Comparison of ENCODE assay signal across 9 cellular contexts in the genomic region with DNA sequence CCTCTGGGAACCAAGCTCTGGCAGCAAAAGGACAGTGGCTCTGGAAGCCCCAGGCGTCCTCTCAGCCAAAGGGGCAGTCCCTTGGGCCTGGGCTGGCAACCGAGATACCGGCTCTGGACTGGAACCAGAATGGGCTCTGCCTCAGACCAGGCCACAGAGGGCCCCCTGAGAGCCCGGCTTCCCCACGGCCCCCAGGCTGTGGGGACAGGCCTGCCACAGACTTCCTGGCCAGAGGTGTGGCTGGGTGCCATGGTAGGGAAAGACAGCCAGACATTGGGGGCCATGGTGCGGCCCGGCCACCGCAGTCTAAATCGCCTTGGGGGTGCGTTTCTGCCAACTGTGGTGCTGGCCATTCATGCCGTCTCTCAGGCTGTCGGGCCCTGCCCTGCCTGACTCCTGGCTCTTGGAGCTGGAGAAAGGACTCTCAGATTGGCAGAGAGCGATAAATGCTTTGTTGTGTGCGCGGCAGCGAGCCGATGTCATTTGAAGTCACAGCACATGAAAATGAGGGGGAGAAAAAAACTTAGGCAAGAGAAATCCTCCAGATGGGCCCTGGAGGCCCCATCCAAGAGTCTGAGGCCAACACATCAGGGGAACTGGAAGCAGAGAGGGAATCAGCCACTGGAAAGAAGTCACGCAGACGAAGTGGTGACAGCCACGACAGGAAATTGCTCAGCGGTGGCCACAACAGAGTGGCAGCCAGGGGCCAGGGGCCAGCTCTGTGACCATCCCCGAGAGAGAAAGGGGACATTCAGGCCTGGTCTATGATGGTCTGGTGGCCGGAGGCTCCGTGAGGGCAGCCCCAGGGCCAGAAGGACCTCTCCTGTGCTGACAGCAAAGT. TPM values are rescaled to one million over a fixed set of nuclear protein-coding genes. Genes with fewer than 3 reads are reported as not detected.
DNase-seq lines count a peak whose midpoint lies in the region; ATAC-seq and TF ChIP-seq lines count a peak whose summit lies in the region.
"Had no signal": no experiment of that assay in that cellular context is flagged by ENCODE, and none has a peak within 500 bp of the region (broad histone marks: within the 10 kb centered on the region; RNA-seq: fewer than 3 reads in every experiment).

No MANE protein-coding gene starts in this region.

- H3K36me3 ChIP-seq in MG63 = no peaks in the 10 kb centered on the region; the same call in 1 of the 2 replicates

- H3K4me3 ChIP-seq in HFF-Myc (replicated peaks; ENCODE audit: low read depth, low read length) (peak overlapping the region; percentile 20; the same call in 1 of the 2 replicates), skin epidermis (no peak overlapping the region), MG63 (no peak overlapping the region)

- peak overlapping the region; percentile 52 for H3K27ac Mint-ChIP-seq in activated naive CD8-positive, alpha-beta T cell treated with anti-CD3 and anti-CD28 coated beads for 36 hours

- H3K27me3 ChIP-seq in MG63 = no peaks in the 10 kb centered on the region

- no peak for ATAC-seq in HG03457 (IDR thresholded peaks at IDR 0.05; ENCODE audit: unreplicated experiment)
- ATAC-seq in GM18909 (IDR thresholded peaks at IDR 0.05; ENCODE audit: poor library complexity, unreplicated experiment) = no peak

- H3K4me1 Mint-ChIP-seq in activated naive CD8-positive, alpha-beta T cell treated with anti-CD3 and anti-CD28 coated beads for 36 hours = peaks cover 48% of the 10 kb centered on the region

- H3K4me3 Mint-ChIP-seq in activated naive CD8-positive, alpha-beta T cell treated with anti-CD3 and anti-CD28 coated beads for 36 hours = no peak overlapping the region

- H3K9me3 Mint-ChIP-seq in activated naive CD8-positive, alpha-beta T cell treated with anti-CD3 and anti-CD28 coated beads for 36 hours = no peaks in the 10 kb centered on the region

- DNase-seq in HFF-Myc (ENCODE audit: extremely low read depth, low read depth) (no peak), hypothalamus (lab: John Stamatoyannopoulos, UW) (peak in 42 of 51 donors; percentile 21 to 82 (median 62)), HK-2 (ENCODE audit: unreplicated experiment) (no peak), MG63 (no peak)
- no peak for DNase-seq in activated naive CD8-positive, alpha-beta T cell treated with anti-CD3 and anti-CD28 coated beads for 36 hours
- DNase-seq: activated gamma-delta T cell treated with Interleukin-2 at 50 U/mL for 16 hours had no signal

- no peaks in the 10 kb centered on the region for H3K9me3 ChIP-seq in MG63

- H3K27me3 Mint-ChIP-seq in activated naive CD8-positive, alpha-beta T cell treated with anti-CD3 and anti-CD28 coated beads for 36 hours = no peaks in the 10 kb centered on the region

- peaks cover 5% of the 10 kb centered on the region for H3K36me3 Mint-ChIP-seq in activated naive CD8-positive, alpha-beta T cell treated with anti-CD3 and anti-CD28 coated beads for 36 hours

- peak overlapping the region in 20 of 21 experiments; percentile 58 to 95 (median 86) for H3K27ac ChIP-seq in skin epidermis

- no peak for TF ChIP-seq CTCF in HFF-Myc (IDR thresholded peaks at IDR 0.05; ENCODE audit: low read depth, low read length, missing control alignments)

RNA-seq across cellular contexts. Expression of a gene that starts 26.5 kb away (rescaled TPM):
- total RNA-seq in activated naive CD8-positive, alpha-beta T cell treated with anti-CD3 and anti-CD28 coated beads for 36 hours = 10 to 100 TPM; 40.3 to 41.1 TPM
- total RNA-seq in MG63 (2014; rRNA removed; shearing (Covaris generic); ENCODE audit: low replicate concordance) = 50.5 and 76.0 TPM in 2 replicates

RNA-seq across cellular contexts. Expression of a gene that starts 28.6 kb away (rescaled TPM):
- total RNA-seq in activated naive CD8-positive, alpha-beta T cell treated with anti-CD3 and anti-CD28 coated beads for 36 hours = 10 to 100 TPM; 76.8 to 77.6 TPM
- 24.1 and 24.7 TPM in 2 replicates for total RNA-seq in MG63 (2014; rRNA removed; shearing (Covaris generic); ENCODE audit: low replicate concordance)

RNA-seq across cellular contexts. Expression of a gene that starts 30.5 kb away (rescaled TPM):
- 10 to 100 TPM; 15.6 to 18.8 TPM for total RNA-seq in activated naive CD8-positive, alpha-beta T cell treated with anti-CD3 and anti-CD28 coated beads for 36 hours
- 0.52 and 4.4 TPM in 2 replicates for total RNA-seq in MG63 (2014; rRNA removed; shearing (Covaris generic); ENCODE audit: low replicate concordance)

RNA-seq across cellular contexts. Expression of a gene that starts 35.2 kb away (rescaled TPM):
- 10 to 100 TPM; 12.3 to 13.1 TPM for total RNA-seq in activated naive CD8-positive, alpha-beta T cell treated with anti-CD3 and anti-CD28 coated beads for 36 hours
- total RNA-seq in MG63 (2014; rRNA removed; shearing (Covaris generic); ENCODE audit: low replicate concordance) = not detected in 2 replicates

Comparison
In these comparisons a context has a peak if more than half of its experiments do, and no peak if none do; other contexts are left out.
1. DNase-seq: peak in hypothalamus (42 of 51); none in HFF-Myc (single experiment), activated naive CD8-positive, alpha-beta T cell treated with anti-CD3 and anti-CD28 coated beads for 36 hours (single experiment), HK-2 (single experiment) and MG63 (single experiment).